In the genomic region with DNA sequence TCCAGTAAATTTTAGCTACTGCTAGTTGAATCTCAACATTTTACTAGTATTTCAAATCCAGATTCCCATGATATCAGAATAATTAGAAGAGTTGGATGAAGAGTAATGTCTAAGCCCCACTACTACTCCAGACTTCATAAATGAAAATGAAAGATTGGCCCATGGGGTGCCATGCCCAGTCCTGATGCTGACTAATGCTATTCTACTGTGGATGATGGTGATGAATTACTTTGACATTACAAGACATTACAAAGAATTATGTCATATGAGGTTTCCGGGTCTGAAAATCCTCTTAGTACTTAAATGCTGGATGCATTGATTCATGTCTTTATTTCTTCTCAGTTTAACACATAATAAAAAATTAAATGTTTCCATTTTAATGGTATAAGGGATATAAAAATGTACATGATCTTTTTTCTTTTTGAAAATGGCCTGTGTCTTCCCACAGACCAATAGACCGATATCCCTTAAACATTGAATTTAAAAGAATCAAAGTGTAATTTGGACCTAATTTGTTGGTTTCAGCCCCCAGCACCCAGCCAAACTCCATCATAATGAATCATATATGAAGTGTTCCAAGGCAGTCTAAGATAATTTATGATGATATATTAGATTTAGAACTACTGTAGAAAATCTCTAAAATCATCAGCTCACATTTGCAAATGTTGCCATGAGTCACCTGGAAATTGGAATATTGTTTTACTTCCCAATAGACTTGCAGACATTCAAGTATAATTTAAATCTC, we compare ENCODE assay signal across 16 cellular contexts.
DNase-seq lines count a peak whose midpoint lies in the region; ATAC-seq and TF ChIP-seq lines count a peak whose summit lies in the region.
"Had no signal": no experiment of that assay in that cellular context is flagged by ENCODE, and none has a peak within 500 bp of the region (broad histone marks: within the 10 kb centered on the region; RNA-seq: fewer than 3 reads in every experiment).

No MANE protein-coding gene starts in this region.

- no peak overlapping the region for H3K4me3 Mint-ChIP-seq in HFFc6
- H3K4me3 Mint-ChIP-seq in CD4-positive, alpha-beta memory T cell: no peak overlapping the region
- H3K4me3 Mint-ChIP-seq: CD14-positive monocyte, IgD-negative memory B cell had no signal

- H3K27ac Mint-ChIP-seq in HFFc6: no peak overlapping the region
- no peak overlapping the region for H3K27ac Mint-ChIP-seq in CD4-positive, alpha-beta memory T cell
- H3K27ac Mint-ChIP-seq: CD14-positive monocyte, IgD-negative memory B cell had no signal

- peak; percentile 97 for ATAC-seq in RWPE2 (ENCODE audit: low read depth)

- H3K4me3 ChIP-seq in RWPE2 (ENCODE audit: severe bottlenecking): no peak overlapping the region
- no peak overlapping the region for H3K4me3 ChIP-seq in fibroblast of mammary gland (ENCODE audit: control insufficient read depth, low read depth, low read length)
- no peak overlapping the region for H3K4me3 ChIP-seq in brain microvascular endothelial cell (ENCODE audit: low read depth, low read length)
- no peak overlapping the region for H3K4me3 ChIP-seq in CD4-positive, alpha-beta memory T cell (ENCODE audit: low read length in 2 of 2)
- H3K4me3 ChIP-seq: SK-N-MC had no signal

- H3K27me3 Mint-ChIP-seq in HFFc6 (ENCODE audit: insufficient read depth): no peaks in the 10 kb centered on the region; the same call in 1 of the 2 replicates
- peaks cover 2% of the 10 kb centered on the region in 2 donors for H3K27me3 Mint-ChIP-seq in CD4-positive, alpha-beta memory T cell
- H3K27me3 Mint-ChIP-seq: IgD-negative memory B cell had no signal

- intact Hi-C loops in CD4-positive, alpha-beta memory T cell (cut with micrococcal nuclease): no loop called here

- H3K27ac ChIP-seq in RWPE2 (ENCODE audit: poor library complexity, severe bottlenecking) (peak overlapping the region; percentile 72), brain microvascular endothelial cell (no peak overlapping the region)
- H3K27ac ChIP-seq in CD4-positive, alpha-beta memory T cell (ENCODE audit: low read depth, low read length): no peak overlapping the region
- H3K27ac ChIP-seq: SK-N-MC had no signal

- in situ Hi-C loops in brain microvascular endothelial cell (cut with HindIII; ENCODE audit: low pct_ligation_motif_present, low sequenced_read_pairs): no loop called here

- POLR2A ChIA-PET in CD4-positive, alpha-beta memory T cell (lab: Charles Lee; ENCODE audit: partially characterized antibody): no interaction called here

- TF ChIP-seq CTCF in RWPE2 (IDR thresholded peaks at IDR 0.05; ENCODE audit: poor library complexity, severe bottlenecking): no peak
- no peak for TF ChIP-seq CTCF in fibroblast of mammary gland (conservative IDR thresholded peaks at IDR 0.05; ENCODE audit: control insufficient read depth, insufficient read depth, low read depth, low read length)
- no peak for TF ChIP-seq CTCF in brain microvascular endothelial cell (IDR thresholded peaks at IDR 0.05; ENCODE audit: low read depth, low read length, missing control alignments)
- TF ChIP-seq CTCF in HFFc6 (IDR thresholded peaks at IDR 0.05): no peak

- no peaks in the 10 kb centered on the region for H3K36me3 Mint-ChIP-seq in HFFc6 (ENCODE audit: low read depth)
- no peaks in the 10 kb centered on the region for H3K36me3 Mint-ChIP-seq in CD4-positive, alpha-beta memory T cell
- H3K36me3 Mint-ChIP-seq: CD14-positive monocyte, IgD-negative memory B cell had no signal

- H3K9me3 ChIP-seq in RWPE2 (ENCODE audit: severe bottlenecking): peaks cover 4% of the 10 kb centered on the region
- H3K9me3 ChIP-seq in CD4-positive, alpha-beta memory T cell (ENCODE audit: control insufficient read depth in 1 of 2, low read length in 2 of 2): no peaks in the 10 kb centered on the region
- H3K9me3 ChIP-seq: Caco-2 had no signal

- peak; percentile 41 for DNase-seq in GM03348 (ENCODE audit: low spot score)
- no peak for DNase-seq in RWPE2 (ENCODE audit: low spot score)
- DNase-seq in fibroblast of mammary gland (ENCODE audit: low read depth): peak; percentile 54
- DNase-seq in brain microvascular endothelial cell: no peak
- no peak for DNase-seq in HFFc6
- DNase-seq in activated CD4-positive, CD25-positive, alpha-beta regulatory T cell (lab: John Stamatoyannopoulos, UW): no peak
- DNase-seq in CD4-positive, alpha-beta memory T cell: no peak
- DNase-seq: Caco-2; DMS79; NCI-H1436; NCI-H2029 treated with DMSO at 0.1 percent for 48 hours; NCI-H524 treated with DMSO at 0.1 percent for 48 hours; NK-92 treated with Interleukin-12 subunit alpha and Interleukin-12 subunit beta, amount 100 ng/mL, for 24 hours had no signal

- H3K27me3 ChIP-seq in RWPE2 (ENCODE audit: insufficient read depth, poor library complexity, severe bottlenecking) (peaks cover 4% of the 10 kb centered on the region), brain microvascular endothelial cell (replicated peaks) (no peaks in the 10 kb centered on the region)
- no peaks in the 10 kb centered on the region for H3K27me3 ChIP-seq in CD4-positive, alpha-beta memory T cell (ENCODE audit: insufficient read depth, low read length)

- H3K9me3 Mint-ChIP-seq in HFFc6: peaks cover 32% of the 10 kb centered on the region
- no peaks in the 10 kb centered on the region for H3K9me3 Mint-ChIP-seq in CD4-positive, alpha-beta memory T cell
- H3K9me3 Mint-ChIP-seq: IgD-negative memory B cell had no signal

- no peaks in the 10 kb centered on the region for H3K36me3 ChIP-seq in RWPE2 (ENCODE audit: low read depth)
- H3K36me3 ChIP-seq in brain microvascular endothelial cell (replicated peaks): no peaks in the 10 kb centered on the region
- no peaks in the 10 kb centered on the region for H3K36me3 ChIP-seq in CD4-positive, alpha-beta memory T cell (ENCODE audit: insufficient read depth, low read length)

- CTCF ChIA-PET in CD4-positive, alpha-beta memory T cell (lab: Charles Lee; ENCODE audit: partially characterized antibody): no interaction called here

- H3K4me1 ChIP-seq in RWPE2 (ENCODE audit: insufficient read depth, poor library complexity, severe bottlenecking): no peaks in the 10 kb centered on the region
- no peaks in the 10 kb centered on the region for H3K4me1 ChIP-seq in CD4-positive, alpha-beta memory T cell (ENCODE audit: insufficient read depth, low read length)
- H3K4me1 ChIP-seq: Caco-2 had no signal

- no peaks in the 10 kb centered on the region for H3K4me1 Mint-ChIP-seq in HFFc6 (ENCODE audit: low read depth)
- H3K4me1 Mint-ChIP-seq in CD4-positive, alpha-beta memory T cell: no peaks in the 10 kb centered on the region
- H3K4me1 Mint-ChIP-seq: CD14-positive monocyte, IgD-negative memory B cell had no signal

Comparison
In these comparisons a context has a peak if more than half of its experiments do, and no peak if none do; other contexts are left out.
1. DNase-seq: peak in GM03348 (single experiment) and fibroblast of mammary gland (single experiment); none in RWPE2 (single experiment), brain microvascular endothelial cell (single experiment), HFFc6 (single experiment), activated CD4-positive, CD25-positive, alpha-beta regulatory T cell (0 of 4) and CD4-positive, alpha-beta memory T cell (0 of 5).